ENCODE assay signal across 1 cellular context in genomic region chr10:43396928-43397624, GRCh38.
TF ChIP-seq lines count a peak whose summit lies in the region.

No MANE protein-coding gene starts in this region.

TF ChIP-seq in HEK293, 187 proteins besides CTCF, POLR2A, EP300 and RAD21 (continued from another document):
- TF ChIP-seq REST (tag by site-specific recombination; IDR thresholded peaks at IDR 0.05) (0 out of 2 replicates have a peak, but pooled peaks have one; percentile 29), ZBTB10 (tag by site-specific recombination; IDR thresholded peaks at IDR 0.05) (peak; percentile 94), ZNF274 (IDR thresholded peaks at IDR 0.05; ENCODE audit: low read length) (no peak), ZNF274 (tag by site-specific recombination; IDR thresholded peaks at IDR 0.05; ENCODE audit: borderline replicate concordance) (no peak), MYNN (tag by site-specific recombination; IDR thresholded peaks at IDR 0.05; ENCODE audit: borderline replicate concordance) (no peak), KLF9 (tag by site-specific recombination; IDR thresholded peaks at IDR 0.05; ENCODE audit: low read depth) (no peak), ZNF2 (tag by site-specific recombination; IDR thresholded peaks at IDR 0.05) (no peak), PRDM4 (tag by site-specific recombination; IDR thresholded peaks at IDR 0.05) (peak; percentile 70), GLIS1 (tag by site-specific recombination; IDR thresholded peaks at IDR 0.05) (peak; percentile 41), ZNF785 (tag by site-specific recombination; IDR thresholded peaks at IDR 0.05) (no peak), ZIC2 (tag by site-specific recombination; IDR thresholded peaks at IDR 0.05) (no peak), YY1 (tag by site-specific recombination; IDR thresholded peaks at IDR 0.05) (peak; percentile 75), ZNF398 (tag by site-specific recombination; IDR thresholded peaks at IDR 0.05) (peak; percentile 94), ZNF501 (tag by site-specific recombination; IDR thresholded peaks at IDR 0.05) (peak; percentile 81; the same call in 1 of the 2 replicates), ZNF221 (tag by site-specific recombination; IDR thresholded peaks at IDR 0.05; ENCODE audit: borderline replicate concordance) (no peak), ZNF645 (tag by site-specific recombination; IDR thresholded peaks at IDR 0.05) (no peak), ZNF18 (tag by site-specific recombination; IDR thresholded peaks at IDR 0.05) (no peak), GLI4 (tag by site-specific recombination; IDR thresholded peaks at IDR 0.05) (no peak), BCL11A (tag by site-specific recombination; IDR thresholded peaks at IDR 0.05; ENCODE audit: low read depth) (peak; percentile 60; the same call in 1 of the 2 replicates), GLIS2 (tag by site-specific recombination; IDR thresholded peaks at IDR 0.05) (peak; percentile 53), ZNF670 (tag by site-specific recombination; IDR thresholded peaks at IDR 0.05; ENCODE audit: low read depth) (no peak), ZNF792 (tag by site-specific recombination; IDR thresholded peaks at IDR 0.05) (no peak), ZNF248 (tag by site-specific recombination; IDR thresholded peaks at IDR 0.05) (no peak), ZNF701 (tag by site-specific recombination; IDR thresholded peaks at IDR 0.05) (no peak), KLF8 (tag by site-specific recombination; IDR thresholded peaks at IDR 0.05) (peak; percentile 90), ZNF175 (tag by site-specific recombination; IDR thresholded peaks at IDR 0.05) (no peak), IKZF3 (tag by site-specific recombination; IDR thresholded peaks at IDR 0.05) (peak; percentile 99), ZNF549 (tag by site-specific recombination; IDR thresholded peaks at IDR 0.05) (no peak), ZSCAN16 (tag by site-specific recombination; IDR thresholded peaks at IDR 0.05) (no peak), PRDM1 (tag by site-specific recombination; IDR thresholded peaks at IDR 0.05) (peak; percentile 98), ZNF677 (tag by site-specific recombination; IDR thresholded peaks at IDR 0.05) (peak; percentile 41; the same call in 1 of the 2 replicates), ZNF155 (tag by site-specific recombination; IDR thresholded peaks at IDR 0.05) (no peak), ZBTB20 (tag by site-specific recombination; IDR thresholded peaks at IDR 0.05) (peak; percentile 92), ZNF449 (tag by site-specific recombination; IDR thresholded peaks at IDR 0.05) (no peak), ZNF530 (tag by site-specific recombination; IDR thresholded peaks at IDR 0.05; ENCODE audit: low read depth) (no peak), ZNF341 (tag by site-specific recombination; IDR thresholded peaks at IDR 0.05; ENCODE audit: low read depth) (peak; percentile 70), PATZ1 (tag by site-specific recombination; IDR thresholded peaks at IDR 0.05) (peak; percentile 91), ZNF140 (tag by site-specific recombination; IDR thresholded peaks at IDR 0.05) (no peak), ZNF555 (tag by site-specific recombination; conservative IDR thresholded peaks at IDR 0.05) (no peak), ZNF157 (tag by site-specific recombination; IDR thresholded peaks at IDR 0.05) (no peak), ZNF777 (tag by site-specific recombination; IDR thresholded peaks at IDR 0.05; ENCODE audit: borderline replicate concordance) (no peak), MEIS1 (CRISPR knock-in tag; IDR thresholded peaks at IDR 0.05; ENCODE audit: borderline replicate concordance) (no peak), SP3 (tag by site-specific recombination; IDR thresholded peaks at IDR 0.05) (peak; percentile 75), ZNF423 (tag by site-specific recombination; IDR thresholded peaks at IDR 0.05) (peak; percentile 83), ZNF37A (tag by site-specific recombination; IDR thresholded peaks at IDR 0.05) (no peak), GFI1B (tag by site-specific recombination; IDR thresholded peaks at IDR 0.05) (no peak), ZNF335 (tag by site-specific recombination; conservative IDR thresholded peaks at IDR 0.05) (peak; percentile 54), HOXD13 (CRISPR knock-in tag; IDR thresholded peaks at IDR 0.05; ENCODE audit: borderline replicate concordance) (0 out of 2 replicates have a peak, but pooled peaks have one; percentile 17)
